Comparison of ENCODE assay signal across 8 cellular contexts in the genomic region with DNA sequence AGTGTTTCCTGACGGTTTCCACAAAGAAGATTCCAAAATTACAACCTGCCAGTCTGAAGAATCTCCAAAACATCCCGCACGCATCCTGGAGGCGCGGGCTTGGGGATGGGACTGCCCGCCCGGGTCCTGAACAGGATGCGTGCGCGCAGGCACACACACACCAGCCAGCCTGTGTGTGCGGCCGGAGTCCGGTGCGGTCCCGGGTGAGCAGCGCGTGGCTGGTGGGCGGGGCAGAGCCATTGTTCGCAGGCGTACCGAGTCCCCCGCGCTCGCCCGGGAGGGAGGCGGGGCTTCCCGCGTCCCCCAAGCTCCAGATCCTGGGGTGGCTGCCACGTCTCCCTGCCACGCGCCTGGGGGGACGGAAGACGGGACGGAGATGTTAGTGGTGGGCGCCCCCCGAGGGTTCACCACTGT. TPM values are rescaled to one million over a fixed set of nuclear protein-coding genes. Genes with fewer than 3 reads are reported as not detected.
A peak's percentile ranks its signal among the peaks of the same experiment; 100 is the strongest.
DNase-seq lines count a peak whose midpoint lies in the region; ATAC-seq and TF ChIP-seq lines count a peak whose summit lies in the region.

No MANE protein-coding gene starts in this region.

- H3K4me3 ChIP-seq in AG09309 (ENCODE audit: control insufficient read depth, low read depth, low read length): peak overlapping the region; percentile 86
- H3K4me3 ChIP-seq in epithelial cell of proximal tubule (ENCODE audit: low read depth, low read length): peak overlapping the region; percentile 61
- peak overlapping the region; percentile 74 to 76 for H3K4me3 ChIP-seq in mucosa of rectum (ENCODE audit: low read length in 2 of 2)

- no peak overlapping the region for H3K27ac ChIP-seq in mucosa of rectum (ENCODE audit: low read depth in 2 of 2, low read length in 2 of 2)

- no peaks in the 10 kb centered on the region for H3K9me3 ChIP-seq in mucosa of rectum (ENCODE audit: control insufficient read depth in 2 of 2, low read length in 2 of 2)

- H3K4me1 ChIP-seq in mucosa of rectum (ENCODE audit: control insufficient read depth in 2 of 2, insufficient read depth in 2 of 2, low read length in 2 of 2): peaks cover 13 to 15% of the 10 kb centered on the region in 2 donors

- H3K9ac ChIP-seq in mucosa of rectum (ENCODE audit: low read depth in 1 of 2, low read length in 2 of 2): peak overlapping the region in 1 of 2 donors; percentile 62

- ATAC-seq in GM18867 (IDR thresholded peaks at IDR 0.05; ENCODE audit: unreplicated experiment) (peak; percentile 53), HG03103 (IDR thresholded peaks at IDR 0.05; ENCODE audit: low read depth, unreplicated experiment) (peak; percentile 43)

- TF ChIP-seq CTCF in AG09309 (IDR thresholded peaks at IDR 0.05; ENCODE audit: control insufficient read depth, insufficient read depth, low read depth, low read length, missing control alignments) (no peak), epithelial cell of proximal tubule (conservative IDR thresholded peaks at IDR 0.05; ENCODE audit: low read depth, low read length) (no peak)

- H3K27me3 ChIP-seq in mucosa of rectum (ENCODE audit: control insufficient read depth in 2 of 2, insufficient read depth in 2 of 2, low read length in 2 of 2): no peaks in the 10 kb centered on the region

- DNase-seq in AG09309 (ENCODE audit: low read depth) (no peak), NCI-H526 (lab: John Stamatoyannopoulos, UW) (peak; percentile 14 to 66), epithelial cell of proximal tubule (ENCODE audit: low read depth) (no peak)
- DNase-seq in activated CD8-positive, alpha-beta memory T cell treated with anti-CD3 and anti-CD28 coated beads, Interleukin-2, amount 50 U/mL, for 48 hours: peak; percentile 89
- peak; percentile 84 for DNase-seq in stimulated activated CD8-positive, alpha-beta memory T cell treated with anti-CD3 and anti-CD28 coated beads, Interleukin-4, amount 100 ng/mL, for 48 hours

- peaks cover 0 to 2% of the 10 kb centered on the region in 2 donors for H3K36me3 ChIP-seq in mucosa of rectum (ENCODE audit: control insufficient read depth in 2 of 2, insufficient read depth in 2 of 2, low read length in 2 of 2)

RNA-seq across cellular contexts. Expression of gene SCD, which starts 0.7 kb away (rescaled TPM):
- 113 and 303 TPM in 2 replicates for total RNA-seq in epithelial cell of proximal tubule

RNA-seq across cellular contexts. Expression of gene PKD2L1, which starts 16.3 kb away (rescaled TPM):
- not detected in 2 replicates for total RNA-seq in epithelial cell of proximal tubule

RNA-seq across cellular contexts. Expression of gene BLOC1S2, which starts 59.9 kb away (rescaled TPM):
- total RNA-seq in epithelial cell of proximal tubule: 34.7 and 38.4 TPM in 2 replicates

Comparison
In these comparisons a context has a peak if more than half of its experiments do, and no peak if none do; other contexts are left out.
1. DNase-seq: peak in NCI-H526 (2 of 2), activated CD8-positive, alpha-beta memory T cell treated with anti-CD3 and anti-CD28 coated beads, Interleukin-2, amount 50 U/mL, for 48 hours (single experiment) and stimulated activated CD8-positive, alpha-beta memory T cell treated with anti-CD3 and anti-CD28 coated beads, Interleukin-4, amount 100 ng/mL, for 48 hours (single experiment); none in AG09309 (single experiment) and epithelial cell of proximal tubule (single experiment).
2. Peak in every context shown above with its lines, with median percentiles within 50 percentile points of each other: H3K4me3 ChIP-seq.